In genomic region chr11:130191896-130192295, GRCh38 we compare ENCODE assay signal across 19 cellular contexts. TPM values are rescaled to one million over a fixed set of nuclear protein-coding genes. Genes with fewer than 3 reads are reported as not detected.
A peak's percentile ranks its signal among the peaks of the same experiment; 100 is the strongest.
DNase-seq lines count a peak whose midpoint lies in the region; ATAC-seq, FAIRE-seq and TF ChIP-seq lines count a peak whose summit lies in the region.
"Had no signal": no experiment of that assay in that cellular context is flagged by ENCODE, and none has a peak within 500 bp of the region (broad histone marks: within the 10 kb centered on the region; RNA-seq: fewer than 3 reads in every experiment).

No MANE protein-coding gene starts in this region.

- H3K9me2 ChIP-seq in hepatocyte (replicated peaks; ENCODE audit: insufficient read depth): no peaks in the 10 kb centered on the region

- no peaks in the 10 kb centered on the region for H3K27me3 ChIP-seq in H7 (ENCODE audit: control insufficient read depth, insufficient read depth, low read length)
- no peaks in the 10 kb centered on the region for H3K27me3 ChIP-seq in hepatocyte
- no peaks in the 10 kb centered on the region for H3K27me3 ChIP-seq in small intestine (ENCODE audit: control insufficient read depth in 2 of 2, insufficient read depth in 2 of 2, low read length in 2 of 2)
- no peaks in the 10 kb centered on the region for H3K27me3 ChIP-seq in effector memory CD4-positive, alpha-beta T cell (replicated peaks; ENCODE audit: control insufficient read depth, insufficient read depth, low read length, poor library complexity, severe bottlenecking)

- H2AFZ ChIP-seq in hepatocyte: no peak overlapping the region
- H2AFZ ChIP-seq: GM23248 had no signal

- H3K36me3 ChIP-seq in H7 (replicated peaks; ENCODE audit: control insufficient read depth, insufficient read depth, low read length) (no peaks in the 10 kb centered on the region; the same call in 1 of the 2 replicates), hepatocyte (replicated peaks; ENCODE audit: insufficient read depth, low read depth) (no peaks in the 10 kb centered on the region), small intestine (ENCODE audit: control insufficient read depth in 2 of 2, insufficient read depth in 2 of 2, low read length in 2 of 2) (peaks cover 5 to 19% of the 10 kb centered on the region in 2 donors)
- H3K36me3 ChIP-seq in effector memory CD4-positive, alpha-beta T cell (ENCODE audit: control insufficient read depth, insufficient read depth, low read length): no peaks in the 10 kb centered on the region

- H3K4me2 ChIP-seq in hepatocyte: no peak overlapping the region

- TF ChIP-seq CTCF in hepatocyte (IDR thresholded peaks at IDR 0.05; ENCODE audit: poor library complexity): no peak

- peak overlapping the region; percentile 50 for H3K27ac ChIP-seq in hepatocyte
- H3K27ac ChIP-seq in small intestine (ENCODE audit: low read depth in 1 of 2, low read length in 1 of 2): peak overlapping the region; percentile 1 to 3
- no peak overlapping the region for H3K27ac ChIP-seq in effector memory CD4-positive, alpha-beta T cell (ENCODE audit: insufficient read depth, low read length, poor library complexity, severe bottlenecking)
- H3K27ac ChIP-seq: GM23248 had no signal

- H3K4me1 ChIP-seq in hepatocyte (ENCODE audit: insufficient read depth) (no peaks in the 10 kb centered on the region), small intestine (ENCODE audit: control insufficient read depth in 2 of 2, insufficient read depth in 1 of 2, low read depth in 1 of 2, low read length in 1 of 2) (peaks cover 0 to 6% of the 10 kb centered on the region in 2 donors)
- no peaks in the 10 kb centered on the region for H3K4me1 ChIP-seq in effector memory CD4-positive, alpha-beta T cell (ENCODE audit: control insufficient read depth, insufficient read depth, low read length, poor library complexity, severe bottlenecking)

- H3K4me3 ChIP-seq in H7 (ENCODE audit: insufficient read depth, low read depth, low read length) (no peak overlapping the region), hepatocyte (no peak overlapping the region), small intestine (ENCODE audit: low read depth in 1 of 2, low read length in 2 of 2) (no peak overlapping the region)
- H3K4me3 ChIP-seq in effector memory CD4-positive, alpha-beta T cell (ENCODE audit: insufficient read depth, low read depth, low read length, poor library complexity, severe bottlenecking): no peak overlapping the region
- H3K4me3 ChIP-seq: GM23248 had no signal

- FAIRE-seq in small intestine (lab: Jason Lieb, UNC): no peak
- FAIRE-seq: G401.6, GM12892, H1 had no signal

- peak; percentile 23 for DNase-seq in H7
- no peak for DNase-seq in hepatocyte (ENCODE audit: low spot score)
- no peak for DNase-seq in small intestine
- no peak for DNase-seq in effector memory CD4-positive, alpha-beta T cell
- DNase-seq: C1 segment of cervical spinal cord; CD4-positive, alpha-beta memory T cell; COR-L47; DMS153; DND-41; GM23248; H9 had no signal

- no peaks in the 10 kb centered on the region for H4K20me1 ChIP-seq in hepatocyte (ENCODE audit: insufficient read depth, poor library complexity, severe bottlenecking)

- ATAC-seq in HG03520 (IDR thresholded peaks at IDR 0.05; ENCODE audit: unreplicated experiment) (no peak), GM21390 (IDR thresholded peaks at IDR 0.05; ENCODE audit: unreplicated experiment) (no peak)
- ATAC-seq: HCT116 had no signal

- WGBS in hepatocyte (ENCODE audit: low lambda C conversion rate, missing lambda C conversion rate): 94% methylated on average over 14 of the region's 14 CpGs
- 68 to 79% (median 74%) methylated on average over 14 of the region's 14 CpGs for WGBS in small intestine, 3 donors

- no peaks in the 10 kb centered on the region for H3K9me3 ChIP-seq in hepatocyte (ENCODE audit: low read depth)
- no peaks in the 10 kb centered on the region for H3K9me3 ChIP-seq in small intestine (ENCODE audit: control insufficient read depth, low read depth)
- H3K9me3 ChIP-seq in effector memory CD4-positive, alpha-beta T cell (ENCODE audit: control insufficient read depth, low read length): no peaks in the 10 kb centered on the region

- peaks cover 6% of the 10 kb centered on the region for H3K79me2 ChIP-seq in hepatocyte

RNA-seq across cellular contexts. Expression of gene ST14, which starts 32.3 kb away (rescaled TPM):
- total RNA-seq in H7 (2014; rRNA removed; shearing (Covaris generic)): 4.5 and 4.7 TPM in 2 replicates
- 80.8 and 85.2 TPM in 2 replicates for total RNA-seq in hepatocyte
- polyA plus RNA-seq in hepatocyte (81.4 and 93.3 TPM in 2 replicates), small intestine (100 to 1,000 TPM in 2 of 3 donors, 10 to 100 TPM in 1; 97.8 to 169 (median 116) TPM)
- total RNA-seq: A172, GM23248 had no signal
- polyA plus RNA-seq: BJ, GM23248 had no signal

Comparison
In these comparisons a context has a peak if more than half of its experiments do, and no peak if none do; other contexts are left out.
1. RNA of gene ST14, which starts 32.3 kb away (total RNA-seq): 80.8 to 85.2 TPM in hepatocyte; 4.5 to 4.7 TPM in H7; every median in the first group is over 10 times any median in the second.